Comparison of ENCODE assay signal across 1 cellular context in genomic region chr13:46388308-46388707, GRCh38.
TF ChIP-seq lines count a peak whose summit lies in the region.

No MANE protein-coding gene starts in this region.

TF ChIP-seq in HepG2, 621 proteins besides CTCF, POLR2A, EP300 and RAD21:
- TF ChIP-seq ATF6 (CRISPR knock-in tag; conservative IDR thresholded peaks at IDR 0.05) (no peak), ZNF512 (CRISPR knock-in tag; IDR thresholded peaks at IDR 0.05) (peak; percentile 62; the same call in 1 of the 2 replicates), ZXDC (CRISPR knock-in tag; IDR thresholded peaks at IDR 0.05) (no peak), HNF1A (IDR thresholded peaks at IDR 0.05; ENCODE audit: low read depth) (no peak), HNF1A (CRISPR knock-in tag; IDR thresholded peaks at IDR 0.05; ENCODE audit: borderline replicate concordance) (no peak), FOXA1 (IDR thresholded peaks at IDR 0.05) (no peak), FOXA1 (CRISPR knock-in tag; IDR thresholded peaks at IDR 0.05) (no peak), FOXK2 (IDR thresholded peaks at IDR 0.05) (no peak)
